ENCODE assay signal across 8 cellular contexts in genomic region chr9:34500623-34501267, GRCh38. TPM values are rescaled to one million over a fixed set of nuclear protein-coding genes. Genes with fewer than 3 reads are reported as not detected.
DNase-seq lines count a peak whose midpoint lies in the region; ATAC-seq and TF ChIP-seq lines count a peak whose summit lies in the region.

No MANE protein-coding gene starts in this region.

- H3K4me3 Mint-ChIP-seq in activated CD8-positive, alpha-beta T cell treated with anti-CD3 and anti-CD28 coated beads, Interleukin-2, amount 10 ng/mL, durations not matched to agents 7 days and 5 days: no peak overlapping the region
- H3K4me3 Mint-ChIP-seq in effector memory CD8-positive, alpha-beta T cell: no peak overlapping the region
- no peak overlapping the region for H3K4me3 Mint-ChIP-seq in naive thymus-derived CD4-positive, alpha-beta T cell
- no peak overlapping the region for H3K4me3 Mint-ChIP-seq in stimulated activated effector memory CD8-positive, alpha-beta T cell treated with anti-CD3 and anti-CD28 coated beads, Interleukin-12 subunit alpha, Interleukin-12 subunit beta, amount 100 ng/mL, for 72 hours

- peak; percentile 85 for TF ChIP-seq CTCF in GM20000 (IDR thresholded peaks at IDR 0.05; ENCODE audit: extremely low read depth, missing control alignments)

- no peak overlapping the region for H3K27ac Mint-ChIP-seq in activated CD8-positive, alpha-beta T cell treated with anti-CD3 and anti-CD28 coated beads, Interleukin-2, amount 10 ng/mL, durations not matched to agents 7 days and 5 days
- no peak overlapping the region for H3K27ac Mint-ChIP-seq in effector memory CD8-positive, alpha-beta T cell
- no peak overlapping the region for H3K27ac Mint-ChIP-seq in naive thymus-derived CD4-positive, alpha-beta T cell
- H3K27ac Mint-ChIP-seq in stimulated activated effector memory CD8-positive, alpha-beta T cell treated with anti-CD3 and anti-CD28 coated beads, Interleukin-12 subunit alpha, Interleukin-12 subunit beta, amount 100 ng/mL, for 72 hours: no peak overlapping the region

- no peak overlapping the region for H3K27ac ChIP-seq in naive thymus-derived CD4-positive, alpha-beta T cell (ENCODE audit: low read depth, low read length)

- H3K4me1 ChIP-seq in naive thymus-derived CD4-positive, alpha-beta T cell (ENCODE audit: control insufficient read depth in 2 of 2, insufficient read depth in 2 of 2, low read length in 2 of 2): no peaks in the 10 kb centered on the region

- H3K36me3 ChIP-seq in naive thymus-derived CD4-positive, alpha-beta T cell (ENCODE audit: control insufficient read depth in 2 of 3, insufficient read depth in 3 of 3, low read length in 3 of 3): no peaks in the 10 kb centered on the region

- H3K36me3 Mint-ChIP-seq in activated CD8-positive, alpha-beta T cell treated with anti-CD3 and anti-CD28 coated beads, Interleukin-2, amount 10 ng/mL, durations not matched to agents 7 days and 5 days (ENCODE audit: low read depth): no peaks in the 10 kb centered on the region
- H3K36me3 Mint-ChIP-seq in effector memory CD8-positive, alpha-beta T cell (ENCODE audit: insufficient read depth): no peaks in the 10 kb centered on the region
- H3K36me3 Mint-ChIP-seq in naive thymus-derived CD4-positive, alpha-beta T cell: no peaks in the 10 kb centered on the region
- no peaks in the 10 kb centered on the region for H3K36me3 Mint-ChIP-seq in stimulated activated effector memory CD8-positive, alpha-beta T cell treated with anti-CD3 and anti-CD28 coated beads, Interleukin-12 subunit alpha, Interleukin-12 subunit beta, amount 100 ng/mL, for 72 hours

- peak; percentile 69 for ATAC-seq in activated CD8-positive, alpha-beta T cell treated with anti-CD3 and anti-CD28 coated beads, Interleukin-2, amount 10 ng/mL, durations not matched to agents 7 days and 5 days
- ATAC-seq in effector memory CD8-positive, alpha-beta T cell (replicated peaks): peak; percentile 78
- peak; percentile 90 for ATAC-seq in naive thymus-derived CD4-positive, alpha-beta T cell
- ATAC-seq in stimulated activated effector memory CD8-positive, alpha-beta T cell treated with anti-CD3 and anti-CD28 coated beads, Interleukin-12 subunit alpha, Interleukin-12 subunit beta, amount 100 ng/mL, for 72 hours: peak; percentile 92

- intact Hi-C loops in naive thymus-derived CD4-positive, alpha-beta T cell (cut with micrococcal nuclease): loop anchor here (1.0 to 2.0 kb wide), 9 partner anchors 63 to 168 kb away; partner anchors contain the start of gene MYORG (in 1 of the 2)

- no peaks in the 10 kb centered on the region for H3K27me3 ChIP-seq in naive thymus-derived CD4-positive, alpha-beta T cell (ENCODE audit: control insufficient read depth in 2 of 2, insufficient read depth in 2 of 2, low read length in 2 of 2)

- no peaks in the 10 kb centered on the region for H3K9me3 ChIP-seq in naive thymus-derived CD4-positive, alpha-beta T cell (ENCODE audit: control insufficient read depth in 2 of 3, low read length in 3 of 3)

- no peaks in the 10 kb centered on the region for H3K9me3 Mint-ChIP-seq in activated CD8-positive, alpha-beta T cell treated with anti-CD3 and anti-CD28 coated beads, Interleukin-2, amount 10 ng/mL, durations not matched to agents 7 days and 5 days (ENCODE audit: insufficient read depth)
- H3K9me3 Mint-ChIP-seq in effector memory CD8-positive, alpha-beta T cell: no peaks in the 10 kb centered on the region
- no peaks in the 10 kb centered on the region for H3K9me3 Mint-ChIP-seq in naive thymus-derived CD4-positive, alpha-beta T cell
- H3K9me3 Mint-ChIP-seq in stimulated activated effector memory CD8-positive, alpha-beta T cell treated with anti-CD3 and anti-CD28 coated beads, Interleukin-12 subunit alpha, Interleukin-12 subunit beta, amount 100 ng/mL, for 72 hours: no peaks in the 10 kb centered on the region

- H3K27me3 Mint-ChIP-seq in activated CD8-positive, alpha-beta T cell treated with anti-CD3 and anti-CD28 coated beads, Interleukin-2, amount 10 ng/mL, durations not matched to agents 7 days and 5 days (ENCODE audit: low read depth): peaks cover 9% of the 10 kb centered on the region
- peaks cover 6 to 42% of the 10 kb centered on the region in 2 donors for H3K27me3 Mint-ChIP-seq in effector memory CD8-positive, alpha-beta T cell
- H3K27me3 Mint-ChIP-seq in naive thymus-derived CD4-positive, alpha-beta T cell: peaks cover 0 to 19% (median 0%) of the 10 kb centered on the region in 5 donors

- POLR2A ChIA-PET in activated CD8-positive, alpha-beta T cell treated with anti-CD3 and anti-CD28 coated beads, Interleukin-2, amount 10 ng/mL, durations not matched to agents 7 days and 5 days (lab: Charles Lee): no interaction called here
- POLR2A ChIA-PET in naive thymus-derived CD4-positive, alpha-beta T cell (lab: Charles Lee): no interaction called here

- CTCF ChIA-PET in activated CD8-positive, alpha-beta T cell treated with anti-CD3 and anti-CD28 coated beads, Interleukin-2, amount 10 ng/mL, durations not matched to agents 7 days and 5 days (lab: Charles Lee): interaction anchor here (0.6 to 4.7 kb wide), 21 partner anchors 11 to 525 kb away, joined by 3 to 43 read pairs (median 4); partner anchors contain the start of genes DNAI1 and SIGMAR1
- CTCF ChIA-PET in naive thymus-derived CD4-positive, alpha-beta T cell (lab: Charles Lee): interaction anchor here (0.6 to 3.3 kb wide), 9 partner anchors 10 to 170 kb away, joined by 3 to 18 read pairs (median 5); no protein-coding TSS in a partner anchor

- no peaks in the 10 kb centered on the region for H3K4me1 Mint-ChIP-seq in activated CD8-positive, alpha-beta T cell treated with anti-CD3 and anti-CD28 coated beads, Interleukin-2, amount 10 ng/mL, durations not matched to agents 7 days and 5 days (ENCODE audit: low read depth)
- H3K4me1 Mint-ChIP-seq in effector memory CD8-positive, alpha-beta T cell (ENCODE audit: low read depth in 2 of 2): no peaks in the 10 kb centered on the region
- peaks cover 0 to 2% (median 0%) of the 10 kb centered on the region in 7 donors for H3K4me1 Mint-ChIP-seq in naive thymus-derived CD4-positive, alpha-beta T cell
- H3K4me1 Mint-ChIP-seq in stimulated activated effector memory CD8-positive, alpha-beta T cell treated with anti-CD3 and anti-CD28 coated beads, Interleukin-12 subunit alpha, Interleukin-12 subunit beta, amount 100 ng/mL, for 72 hours: peaks cover 15% of the 10 kb centered on the region

- no peak overlapping the region for H3K4me3 ChIP-seq in naive thymus-derived CD4-positive, alpha-beta T cell (ENCODE audit: low read length)

- DNase-seq in AG20443 (ENCODE audit: low spot score): peak; percentile 81
- peak; percentile 72 for DNase-seq in GM20000 (ENCODE audit: low spot score)
- DNase-seq in NCI-H446 treated with DMSO at 0.1 percent for 48 hours (lab: John Stamatoyannopoulos, UW): peak; percentile 14
- peak; percentile 80 for DNase-seq in activated CD8-positive, alpha-beta T cell treated with anti-CD3 and anti-CD28 coated beads, Interleukin-2, amount 10 ng/mL, durations not matched to agents 7 days and 5 days
- DNase-seq in effector memory CD8-positive, alpha-beta T cell: peak; percentile 72 to 78 (median 73)
- DNase-seq in naive thymus-derived CD4-positive, alpha-beta T cell: peak; percentile 38 to 80 (median 61)
- peak; percentile 79 to 92 for DNase-seq in stimulated activated effector memory CD8-positive, alpha-beta T cell treated with anti-CD3 and anti-CD28 coated beads, Interleukin-12 subunit alpha, Interleukin-12 subunit beta, amount 100 ng/mL, for 72 hours (ENCODE audit: low spot score in 2 of 2)
- DNase-seq in foreskin melanocyte: no peak

RNA-seq across cellular contexts. Expression of gene ENHO, which starts 22.0 kb away (rescaled TPM):
- total RNA-seq in activated CD8-positive, alpha-beta T cell treated with anti-CD3 and anti-CD28 coated beads, Interleukin-2, amount 10 ng/mL, durations not matched to agents 7 days and 5 days: not detected
- 1 to 10 TPM in 1 of 5 experiments, under 1 TPM in 1, not detected in 3; 0.56 to 1.9 TPM for total RNA-seq in naive thymus-derived CD4-positive, alpha-beta T cell
- polyA plus RNA-seq in naive thymus-derived CD4-positive, alpha-beta T cell: under 1 TPM in 1 of 2 donors, not detected in 1; 0.21 TPM

RNA-seq across cellular contexts. Expression of gene DNAI1, which starts 42.1 kb away (rescaled TPM):
- not detected for total RNA-seq in activated CD8-positive, alpha-beta T cell treated with anti-CD3 and anti-CD28 coated beads, Interleukin-2, amount 10 ng/mL, durations not matched to agents 7 days and 5 days
- not detected for total RNA-seq in naive thymus-derived CD4-positive, alpha-beta T cell
- polyA plus RNA-seq in naive thymus-derived CD4-positive, alpha-beta T cell: not detected

RNA-seq across cellular contexts. Expression of gene FAM219A, which starts 42.4 kb away (rescaled TPM):
- 1 to 10 TPM; 7.5 to 8.3 TPM for total RNA-seq in activated CD8-positive, alpha-beta T cell treated with anti-CD3 and anti-CD28 coated beads, Interleukin-2, amount 10 ng/mL, durations not matched to agents 7 days and 5 days
- total RNA-seq in naive thymus-derived CD4-positive, alpha-beta T cell: 10 to 100 TPM; 12.3 to 14.6 (median 13.4) TPM
- 1 to 10 TPM in 1 of 2 donors, under 1 TPM in 1; 0.67 to 1.3 TPM for polyA plus RNA-seq in naive thymus-derived CD4-positive, alpha-beta T cell
